8 cellular contexts compared by ENCODE assay signal in genomic region chr3:141440942-141441341, GRCh38. TPM values are rescaled to one million over a fixed set of nuclear protein-coding genes. Genes with fewer than 3 reads are reported as not detected.
DNase-seq lines count a peak whose midpoint lies in the region; ATAC-seq and TF ChIP-seq lines count a peak whose summit lies in the region.

No MANE protein-coding gene starts in this region.

- H3K4me1 Mint-ChIP-seq in chondrocyte (ENCODE audit: low read depth), result peaks cover 55% of the 10 kb centered on the region

- peak overlapping the region; percentile 88 for H3K27ac Mint-ChIP-seq in chondrocyte (ENCODE audit: unreplicated experiment)

- H3K9me3 Mint-ChIP-seq in chondrocyte (ENCODE audit: low read depth), result no peaks in the 10 kb centered on the region

- H3K27me3 Mint-ChIP-seq in chondrocyte (ENCODE audit: low read depth), result no peaks in the 10 kb centered on the region

- no peaks in the 10 kb centered on the region for H3K27me3 ChIP-seq in sigmoid colon

- no peak for DNase-seq in chondrocyte (ENCODE audit: low spot score)
- no peak for DNase-seq in sigmoid colon
- DNase-seq in stimulated activated CD4-positive, alpha-beta T cell treated with anti-CD3 and anti-CD28 coated beads, Interleukin-4, amount 100 ng/mL, for 24 hours, result no peak
- no peak for DNase-seq in activated CD4-positive, CD25-positive, alpha-beta regulatory T cell (lab: John Stamatoyannopoulos, UW)

- peaks cover 0 to 46% (median 25%) of the 10 kb centered on the region in 4 donors for H3K36me3 ChIP-seq in sigmoid colon

- TF ChIP-seq POLR2A in sigmoid colon (IDR thresholded peaks at IDR 0.05), result no peak

- peak; percentile 7 for ATAC-seq in GM19023 (IDR thresholded peaks at IDR 0.05; ENCODE audit: unreplicated experiment)
- peak; percentile 5 for ATAC-seq in HG02973 (IDR thresholded peaks at IDR 0.05; ENCODE audit: unreplicated experiment)
- no peak for ATAC-seq in HG03025 (IDR thresholded peaks at IDR 0.05; ENCODE audit: low FRiP score, unreplicated experiment)
- no peak for ATAC-seq in GM18861 (IDR thresholded peaks at IDR 0.05; ENCODE audit: unreplicated experiment)

- WGBS in sigmoid colon, 2 donors, result 94 to 96% methylated on average over 3 of the region's 3 CpGs

- intact Hi-C loops in sigmoid colon (cut with DNase I), result loop anchor here (2.0 to 5.0 kb wide), 2 partner anchors 39 to 72 kb away; partner anchors contain the start of gene ZBTB38

- peaks cover 0 to 93% (median 80%) of the 10 kb centered on the region in 4 donors for H3K4me1 ChIP-seq in sigmoid colon

- H3K4me3 ChIP-seq in sigmoid colon, result no peak overlapping the region

- H3K27ac ChIP-seq in sigmoid colon, result peak overlapping the region; percentile 74 to 96 (median 89)

- no peaks in the 10 kb centered on the region for H3K9me3 ChIP-seq in sigmoid colon

- H3K36me3 Mint-ChIP-seq in chondrocyte (ENCODE audit: low read depth), result peaks cover 33% of the 10 kb centered on the region

- TF ChIP-seq CTCF in chondrocyte (IDR thresholded peaks at IDR 0.05), result no peak
- TF ChIP-seq CTCF in sigmoid colon (IDR thresholded peaks at IDR 0.05), result no peak

- TF ChIP-seq EP300 in sigmoid colon (IDR thresholded peaks at IDR 0.05), result no peak

- H3K4me3 Mint-ChIP-seq in chondrocyte (ENCODE audit: unreplicated experiment), result no peak overlapping the region

RNA-seq across cellular contexts. Expression of gene RASA2, which starts 45.9 kb away (rescaled TPM):
- total RNA-seq in chondrocyte, result 8.5 to 9.2 TPM (median 9.2 TPM) in 3 replicates
- total RNA-seq in sigmoid colon, result 10 to 100 TPM; 13.0 to 20.5 (median 16.8) TPM
- polyA plus RNA-seq in sigmoid colon, result 1 to 10 TPM; 3.2 to 7.9 (median 3.6) TPM

Comparison
In these comparisons a context has a peak if more than half of its experiments do, and no peak if none do; other contexts are left out.
1. ATAC-seq: peak in GM19023 (single experiment) and HG02973 (single experiment); none in HG03025 (single experiment) and GM18861 (single experiment).